In genomic region chr1:224090116-224090515, GRCh38 we compare ENCODE assay signal across 2 cellular contexts.
TF ChIP-seq lines count a peak whose summit lies in the region.

No MANE protein-coding gene starts in this region.

TF ChIP-seq in K562, 482 proteins besides CTCF, POLR2A, EP300 and RAD21:
- TF ChIP-seq ZC3H4 (CRISPR knock-in tag; IDR thresholded peaks at IDR 0.05; ENCODE audit: borderline replicate concordance) = no peak
- TF ChIP-seq ZKSCAN1 (IDR thresholded peaks at IDR 0.05; ENCODE audit: low read depth, low read length) = no peak
- no peak for TF ChIP-seq PHF21A (IDR thresholded peaks at IDR 0.05; ENCODE audit: borderline replicate concordance, low read depth)
- no peak for TF ChIP-seq POLR2H (tag; IDR thresholded peaks at IDR 0.05; ENCODE audit: low read depth)
- no peak for TF ChIP-seq CREB1 (IDR thresholded peaks at IDR 0.05)
- TF ChIP-seq CREB1 (CRISPR knock-in tag; IDR thresholded peaks at IDR 0.05) = no peak
- TF ChIP-seq PTBP1 (IDR thresholded peaks at IDR 0.05; ENCODE audit: low read depth, low read length) = no peak
- no peak for TF ChIP-seq PRMT5 (CRISPR knock-in tag; IDR thresholded peaks at IDR 0.05)
- no peak for TF ChIP-seq ZNF512 (tag; IDR thresholded peaks at IDR 0.05)
- no peak for TF ChIP-seq GTF2E2 (tag; IDR thresholded peaks at IDR 0.05)
- TF ChIP-seq ZNF133 (CRISPR knock-in tag; IDR thresholded peaks at IDR 0.05) = no peak
- TF ChIP-seq PREB (CRISPR knock-in tag; IDR thresholded peaks at IDR 0.05) = no peak
- TF ChIP-seq ZBTB7A (IDR thresholded peaks at IDR 0.05; ENCODE audit: borderline replicate concordance, control insufficient read depth, low read depth, low read length) = no peak
- TF ChIP-seq NELFE (IDR thresholded peaks at IDR 0.05; ENCODE audit: insufficient read depth, insufficient read length) = no peak
- no peak for TF ChIP-seq PHB (CRISPR knock-in tag; IDR thresholded peaks at IDR 0.05)
- TF ChIP-seq HNRNPK (IDR thresholded peaks at IDR 0.05; ENCODE audit: low read depth, low read length, poor library complexity, severe bottlenecking) = no peak
- no peak for TF ChIP-seq MLX (CRISPR knock-in tag; conservative IDR thresholded peaks at IDR 0.05)
- no peak for TF ChIP-seq MAFF (IDR thresholded peaks at IDR 0.05; ENCODE audit: low read length)
- no peak for TF ChIP-seq E2F3 (CRISPR knock-in tag; IDR thresholded peaks at IDR 0.05)
- TF ChIP-seq TARDBP (IDR thresholded peaks at IDR 0.05) = no peak
TF ChIP-seq in K562: peak in this region for 0.

TF ChIP-seq in endothelial cell of umbilical vein, 7 proteins besides CTCF, POLR2A, EP300 and RAD21:
- TF ChIP-seq JUN (IDR thresholded peaks at IDR 0.05; ENCODE audit: borderline replicate concordance, insufficient read depth, insufficient read length, low read depth) = no peak
- TF ChIP-seq MYC (IDR thresholded peaks at IDR 0.05; ENCODE audit: low read depth, low read length) = no peak
- TF ChIP-seq GATA2 (IDR thresholded peaks at IDR 0.05; ENCODE audit: insufficient read depth, insufficient read length, low read depth, low read length) = no peak
- TF ChIP-seq MAX (IDR thresholded peaks at IDR 0.05; ENCODE audit: insufficient read depth, insufficient read length) = no peak
- no peak for TF ChIP-seq POLR2AphosphoS5 (IDR thresholded peaks at IDR 0.05; ENCODE audit: insufficient read depth, low read depth, low read length)
- TF ChIP-seq EZH2 (IDR thresholded peaks at IDR 0.05; ENCODE audit: borderline replicate concordance, low read depth, low read length, severe bottlenecking) = no peak
- no peak for TF ChIP-seq FOS (IDR thresholded peaks at IDR 0.05; ENCODE audit: borderline replicate concordance, insufficient read depth, low read length)
